Comparison of ENCODE assay signal across 11 cellular contexts in the genomic region with DNA sequence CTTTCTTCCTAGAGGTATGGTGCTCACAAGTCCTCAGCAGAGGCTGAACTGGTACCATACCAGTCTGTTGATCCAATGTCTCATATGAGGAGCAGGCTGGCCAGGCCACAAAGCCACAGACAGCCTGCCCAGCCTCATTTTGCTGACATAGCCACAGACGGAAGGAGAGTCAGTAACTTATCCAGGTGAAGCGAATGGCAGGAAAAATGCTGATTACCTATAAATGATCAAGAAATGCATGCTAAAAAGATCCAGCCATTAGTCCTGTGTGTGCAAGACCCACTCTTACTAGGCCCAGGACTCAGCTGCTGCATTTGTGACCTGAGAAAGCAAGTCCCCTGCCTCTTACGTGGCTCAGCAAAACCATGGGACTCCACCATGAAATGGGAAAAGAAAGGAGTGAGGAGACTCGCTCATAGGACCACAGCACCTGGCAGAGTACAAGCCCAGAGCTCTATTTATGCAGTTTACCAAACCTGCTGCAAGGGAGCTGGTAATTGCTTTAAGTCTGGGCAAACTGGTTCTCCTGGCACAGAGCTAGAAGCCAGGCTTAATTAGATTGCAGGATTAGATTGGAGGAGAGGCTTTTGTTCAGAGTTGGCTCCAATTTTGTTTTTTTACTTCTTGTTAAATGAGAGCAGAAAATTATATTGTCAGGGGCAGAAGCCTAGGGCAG. TPM values are rescaled to one million over a fixed set of nuclear protein-coding genes. Genes with fewer than 3 reads are reported as not detected.
A peak's percentile ranks its signal among the peaks of the same experiment; 100 is the strongest.
DNase-seq lines count a peak whose midpoint lies in the region; ATAC-seq and TF ChIP-seq lines count a peak whose summit lies in the region.
"Had no signal": no experiment of that assay in that cellular context is flagged by ENCODE, and none has a peak within 500 bp of the region (broad histone marks: within the 10 kb centered on the region; RNA-seq: fewer than 3 reads in every experiment).

No MANE protein-coding gene starts in this region.

- no peaks in the 10 kb centered on the region for H3K27me3 ChIP-seq in tibial artery

- H3K9me3 ChIP-seq in tibial artery, result no peaks in the 10 kb centered on the region

- H3K4me3 ChIP-seq in tibial artery, result no peak overlapping the region

- peaks cover 0 to 24% (median 0%) of the 10 kb centered on the region in 4 donors for H3K4me1 ChIP-seq in tibial artery

- no peak for TF ChIP-seq CTCF in tibial artery (IDR thresholded peaks at IDR 0.05)

- ATAC-seq in left colon, result peak; percentile 71
- ATAC-seq in HG02588 (IDR thresholded peaks at IDR 0.05; ENCODE audit: unreplicated experiment), result no peak
- no peak for ATAC-seq in HG03442 (IDR thresholded peaks at IDR 0.05; ENCODE audit: unreplicated experiment)

- no peak overlapping the region for H3K27ac ChIP-seq in tibial artery

- intact Hi-C loops in left colon (cut with DNase I, micrococcal nuclease), result no loop called here
- intact Hi-C loops in tibial artery (cut with DNase I; ENCODE audit: low total_unique reads), result no loop called here

- DNase-seq in NCI-H748 (lab: John Stamatoyannopoulos, UW; ENCODE audit: unreplicated experiment) (peak; percentile 49), NCI-H748 treated with DMSO at 0.1 percent for 48 hours (lab: John Stamatoyannopoulos, UW) (no peak), RPMI8226 (peak; percentile 78), left colon (no peak), tibial artery (peak; percentile 7 to 40)
- DNase-seq in NK-92 treated with Interleukin-12 subunit alpha and Interleukin-12 subunit beta, amount 100 ng/mL, for 24 hours (lab: John Stamatoyannopoulos, UW), result no peak
- DNase-seq: activated CD4-positive, alpha-beta memory T cell treated with anti-CD3 and anti-CD28 coated beads, Interleukin-2, amount 10 ng/mL, durations not matched to agents 7 days and 5 days; activated naive CD8-positive, alpha-beta T cell treated with anti-CD3 and anti-CD28 coated beads, Interleukin-2, amount 10 ng/mL, durations not matched to agents 7 days and 5 days; GF-D8 had no signal

- no peaks in the 10 kb centered on the region for H3K36me3 ChIP-seq in tibial artery

RNA-seq across cellular contexts. Expression of a gene that starts 19.0 kb away (rescaled TPM):
- 100 to 1,000 TPM; 141 to 332 TPM for total RNA-seq in left colon

Comparison
In these comparisons a context has a peak if more than half of its experiments do, and no peak if none do; other contexts are left out.
1. DNase-seq: peak in NCI-H748 (single experiment), RPMI8226 (single experiment) and tibial artery (2 of 2); none in NCI-H748 treated with DMSO at 0.1 percent for 48 hours (single experiment), left colon (0 of 2) and NK-92 treated with Interleukin-12 subunit alpha and Interleukin-12 subunit beta, amount 100 ng/mL, for 24 hours (single experiment).